Comparison of ENCODE assay signal across 1 cellular context in the genomic region with DNA sequence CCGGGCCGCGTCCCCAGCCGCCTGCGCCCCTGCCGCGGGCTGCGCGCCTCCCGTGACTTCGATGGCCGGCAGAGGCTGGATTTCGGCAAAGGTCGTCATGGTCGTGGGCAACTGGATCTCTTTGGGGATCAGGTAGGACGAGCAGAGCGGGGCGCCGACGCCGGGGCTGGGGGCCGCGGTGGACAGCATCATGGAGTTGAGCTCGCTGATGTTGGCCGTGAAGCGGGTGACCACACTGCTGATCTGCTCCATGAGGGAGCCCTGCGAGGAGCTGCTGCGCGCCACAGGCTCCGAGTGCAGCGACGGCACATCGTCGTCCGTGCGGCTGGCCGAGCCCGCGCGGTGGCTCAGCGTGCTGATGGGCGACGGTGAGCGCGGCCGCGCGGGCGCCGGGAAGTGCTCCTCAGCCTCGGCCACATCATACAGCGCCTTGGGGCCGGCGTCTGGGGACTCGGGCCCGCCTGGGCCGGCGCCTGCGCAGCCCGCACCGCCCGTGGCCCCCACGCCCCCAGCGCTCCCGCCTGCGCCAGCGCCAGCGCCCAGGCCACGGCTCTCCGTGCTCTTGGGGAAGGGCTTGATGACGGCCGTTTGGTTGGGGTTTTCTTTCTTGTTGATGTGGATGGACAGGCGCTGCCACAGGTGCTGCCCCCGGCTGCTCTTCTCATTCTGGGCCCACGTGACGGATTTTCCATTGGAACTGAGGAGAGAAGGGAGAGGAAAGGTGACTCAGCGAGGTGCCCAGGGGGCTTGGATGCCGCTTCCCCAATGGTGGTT.
TF ChIP-seq lines count a peak whose summit lies in the region.

No MANE protein-coding gene starts in this region.

TF ChIP-seq in HepG2, 621 proteins besides CTCF, POLR2A, EP300 and RAD21 (continued from another document):
- TF ChIP-seq, protein P1, sequence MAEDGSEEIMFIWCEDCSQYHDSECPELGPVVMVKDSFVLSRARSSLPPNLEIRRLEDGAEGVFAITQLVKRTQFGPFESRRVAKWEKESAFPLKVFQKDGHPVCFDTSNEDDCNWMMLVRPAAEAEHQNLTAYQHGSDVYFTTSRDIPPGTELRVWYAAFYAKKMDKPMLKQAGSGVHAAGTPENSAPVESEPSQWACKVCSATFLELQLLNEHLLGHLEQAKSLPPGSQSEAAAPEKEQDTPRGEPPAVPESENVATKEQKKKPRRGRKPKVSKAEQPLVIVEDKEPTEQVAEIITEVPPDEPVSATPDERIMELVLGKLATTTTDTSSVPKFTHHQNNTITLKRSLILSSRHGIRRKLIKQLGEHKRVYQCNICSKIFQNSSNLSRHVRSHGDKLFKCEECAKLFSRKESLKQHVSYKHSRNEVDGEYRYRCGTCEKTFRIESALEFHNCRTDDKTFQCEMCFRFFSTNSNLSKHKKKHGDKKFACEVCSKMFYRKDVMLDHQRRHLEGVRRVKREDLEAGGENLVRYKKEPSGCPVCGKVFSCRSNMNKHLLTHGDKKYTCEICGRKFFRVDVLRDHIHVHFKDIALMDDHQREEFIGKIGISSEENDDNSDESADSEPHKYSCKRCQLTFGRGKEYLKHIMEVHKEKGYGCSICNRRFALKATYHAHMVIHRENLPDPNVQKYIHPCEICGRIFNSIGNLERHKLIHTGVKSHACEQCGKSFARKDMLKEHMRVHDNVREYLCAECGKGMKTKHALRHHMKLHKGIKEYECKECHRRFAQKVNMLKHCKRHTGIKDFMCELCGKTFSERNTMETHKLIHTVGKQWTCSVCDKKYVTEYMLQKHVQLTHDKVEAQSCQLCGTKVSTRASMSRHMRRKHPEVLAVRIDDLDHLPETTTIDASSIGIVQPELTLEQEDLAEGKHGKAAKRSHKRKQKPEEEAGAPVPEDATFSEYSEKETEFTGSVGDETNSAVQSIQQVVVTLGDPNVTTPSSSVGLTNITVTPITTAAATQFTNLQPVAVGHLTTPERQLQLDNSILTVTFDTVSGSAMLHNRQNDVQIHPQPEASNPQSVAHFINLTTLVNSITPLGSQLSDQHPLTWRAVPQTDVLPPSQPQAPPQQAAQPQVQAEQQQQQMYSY (CRISPR knock-in tag; IDR thresholded peaks at IDR 0.05): no peak
- TF ChIP-seq FOXA1 (IDR thresholded peaks at IDR 0.05) (no peak), FOXA1 (CRISPR knock-in tag; IDR thresholded peaks at IDR 0.05) (no peak), IRX3 (CRISPR knock-in tag; IDR thresholded peaks at IDR 0.05; ENCODE audit: borderline replicate concordance, low read depth) (no peak), ELF4 (CRISPR knock-in tag; IDR thresholded peaks at IDR 0.05; ENCODE audit: borderline replicate concordance) (no peak), PPARG (CRISPR knock-in tag; conservative IDR thresholded peaks at IDR 0.05) (no peak), ZBTB21 (CRISPR knock-in tag; IDR thresholded peaks at IDR 0.05) (no peak), NCOA5 (CRISPR knock-in tag; IDR thresholded peaks at IDR 0.05) (no peak), MYNN (CRISPR knock-in tag; IDR thresholded peaks at IDR 0.05; ENCODE audit: low read depth) (no peak), ZNF3 (CRISPR knock-in tag; IDR thresholded peaks at IDR 0.05) (no peak)
- TF ChIP-seq, protein P2, sequence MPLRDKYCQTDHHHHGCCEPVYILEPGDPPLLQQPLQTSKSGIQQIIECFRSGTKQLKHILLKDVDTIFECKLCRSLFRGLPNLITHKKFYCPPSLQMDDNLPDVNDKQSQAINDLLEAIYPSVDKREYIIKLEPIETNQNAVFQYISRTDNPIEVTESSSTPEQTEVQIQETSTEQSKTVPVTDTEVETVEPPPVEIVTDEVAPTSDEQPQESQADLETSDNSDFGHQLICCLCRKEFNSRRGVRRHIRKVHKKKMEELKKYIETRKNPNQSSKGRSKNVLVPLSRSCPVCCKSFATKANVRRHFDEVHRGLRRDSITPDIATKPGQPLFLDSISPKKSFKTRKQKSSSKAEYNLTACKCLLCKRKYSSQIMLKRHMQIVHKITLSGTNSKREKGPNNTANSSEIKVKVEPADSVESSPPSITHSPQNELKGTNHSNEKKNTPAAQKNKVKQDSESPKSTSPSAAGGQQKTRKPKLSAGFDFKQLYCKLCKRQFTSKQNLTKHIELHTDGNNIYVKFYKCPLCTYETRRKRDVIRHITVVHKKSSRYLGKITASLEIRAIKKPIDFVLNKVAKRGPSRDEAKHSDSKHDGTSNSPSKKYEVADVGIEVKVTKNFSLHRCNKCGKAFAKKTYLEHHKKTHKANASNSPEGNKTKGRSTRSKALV (CRISPR knock-in tag; IDR thresholded peaks at IDR 0.05): no peak
- TF ChIP-seq, protein P3, sequence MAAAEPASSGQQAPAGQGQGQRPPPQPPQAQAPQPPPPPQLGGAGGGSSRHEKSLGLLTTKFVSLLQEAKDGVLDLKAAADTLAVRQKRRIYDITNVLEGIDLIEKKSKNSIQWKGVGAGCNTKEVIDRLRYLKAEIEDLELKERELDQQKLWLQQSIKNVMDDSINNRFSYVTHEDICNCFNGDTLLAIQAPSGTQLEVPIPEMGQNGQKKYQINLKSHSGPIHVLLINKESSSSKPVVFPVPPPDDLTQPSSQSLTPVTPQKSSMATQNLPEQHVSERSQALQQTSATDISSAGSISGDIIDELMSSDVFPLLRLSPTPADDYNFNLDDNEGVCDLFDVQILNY (CRISPR knock-in tag; conservative IDR thresholded peaks at IDR 0.05): no peak
- TF ChIP-seq, protein P4, sequence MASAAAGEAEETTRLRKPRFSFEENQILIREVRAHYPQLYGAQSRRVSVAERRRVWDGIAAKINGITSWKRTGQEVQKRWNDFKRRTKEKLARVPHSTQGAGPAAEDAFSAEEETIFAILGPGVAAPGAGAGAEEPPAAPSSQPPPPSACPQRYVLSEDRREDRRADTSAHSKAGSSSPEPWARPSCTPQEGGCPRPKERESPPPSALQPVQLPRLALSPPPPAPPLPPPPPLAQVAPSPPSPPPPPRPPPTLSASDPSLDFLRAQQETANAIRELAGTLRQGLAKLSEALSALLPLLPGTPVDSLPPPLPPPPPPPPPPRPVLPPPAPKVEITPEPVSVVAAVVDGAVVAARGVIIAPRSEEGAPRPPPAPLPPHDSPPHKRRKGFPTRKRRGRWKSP (CRISPR knock-in tag; IDR thresholded peaks at IDR 0.05): no peak
- TF ChIP-seq, protein P5, sequence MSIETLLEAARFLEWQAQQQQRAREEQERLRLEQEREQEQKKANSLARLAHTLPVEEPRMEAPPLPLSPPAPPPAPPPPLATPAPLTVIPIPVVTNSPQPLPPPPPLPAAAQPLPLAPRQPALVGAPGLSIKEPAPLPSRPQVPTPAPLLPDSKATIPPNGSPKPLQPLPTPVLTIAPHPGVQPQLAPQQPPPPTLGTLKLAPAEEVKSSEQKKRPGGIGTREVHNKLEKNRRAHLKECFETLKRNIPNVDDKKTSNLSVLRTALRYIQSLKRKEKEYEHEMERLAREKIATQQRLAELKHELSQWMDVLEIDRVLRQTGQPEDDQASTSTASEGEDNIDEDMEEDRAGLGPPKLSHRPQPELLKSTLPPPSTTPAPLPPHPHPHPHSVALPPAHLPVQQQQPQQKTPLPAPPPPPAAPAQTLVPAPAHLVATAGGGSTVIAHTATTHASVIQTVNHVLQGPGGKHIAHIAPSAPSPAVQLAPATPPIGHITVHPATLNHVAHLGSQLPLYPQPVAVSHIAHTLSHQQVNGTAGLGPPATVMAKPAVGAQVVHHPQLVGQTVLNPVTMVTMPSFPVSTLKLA (IDR thresholded peaks at IDR 0.05): no peak
- TF ChIP-seq, protein P6, sequence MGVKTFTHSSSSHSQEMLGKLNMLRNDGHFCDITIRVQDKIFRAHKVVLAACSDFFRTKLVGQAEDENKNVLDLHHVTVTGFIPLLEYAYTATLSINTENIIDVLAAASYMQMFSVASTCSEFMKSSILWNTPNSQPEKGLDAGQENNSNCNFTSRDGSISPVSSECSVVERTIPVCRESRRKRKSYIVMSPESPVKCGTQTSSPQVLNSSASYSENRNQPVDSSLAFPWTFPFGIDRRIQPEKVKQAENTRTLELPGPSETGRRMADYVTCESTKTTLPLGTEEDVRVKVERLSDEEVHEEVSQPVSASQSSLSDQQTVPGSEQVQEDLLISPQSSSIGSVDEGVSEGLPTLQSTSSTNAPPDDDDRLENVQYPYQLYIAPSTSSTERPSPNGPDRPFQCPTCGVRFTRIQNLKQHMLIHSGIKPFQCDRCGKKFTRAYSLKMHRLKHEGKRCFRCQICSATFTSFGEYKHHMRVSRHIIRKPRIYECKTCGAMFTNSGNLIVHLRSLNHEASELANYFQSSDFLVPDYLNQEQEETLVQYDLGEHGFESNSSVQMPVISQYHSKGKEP (CRISPR knock-in tag; IDR thresholded peaks at IDR 0.05): no peak
